19 cellular contexts compared by ENCODE assay signal in genomic region chr9:127035423-127035822, GRCh38.
DNase-seq lines count a peak whose midpoint lies in the region; ATAC-seq and TF ChIP-seq lines count a peak whose summit lies in the region.
"Had no signal": no experiment of that assay in that cellular context is flagged by ENCODE, and none has a peak within 500 bp of the region (broad histone marks: within the 10 kb centered on the region; RNA-seq: fewer than 3 reads in every experiment).

No MANE protein-coding gene starts in this region.

- ATAC-seq in heart left ventricle = peak; percentile 36 to 93 (median 89)
- no peak for ATAC-seq in GM21423 (IDR thresholded peaks at IDR 0.05; ENCODE audit: unreplicated experiment)
- no peak for ATAC-seq in HG03432 (IDR thresholded peaks at IDR 0.05; ENCODE audit: unreplicated experiment)
- no peak for ATAC-seq in HG02840 (IDR thresholded peaks at IDR 0.05; ENCODE audit: low FRiP score, unreplicated experiment)
- ATAC-seq: activated CD4-positive, CD25-positive, alpha-beta regulatory T cell treated with anti-CD3 and anti-CD28 coated beads, Interleukin-2, amount 50 U/mL, for 24 hours had no signal

- TF ChIP-seq POLR2A in heart left ventricle (IDR thresholded peaks at IDR 0.05) = no peak

- no peak overlapping the region for H3K4me3 ChIP-seq in heart left ventricle
- no peak overlapping the region for H3K4me3 ChIP-seq in CD4-positive, alpha-beta memory T cell (ENCODE audit: low read length in 2 of 2)

- H3K4me1 ChIP-seq in heart left ventricle = peaks cover 0 to 42% (median 30%) of the 10 kb centered on the region in 12 donors
- H3K4me1 ChIP-seq in CD4-positive, alpha-beta memory T cell (ENCODE audit: insufficient read depth, low read length) = no peaks in the 10 kb centered on the region

- WGBS in heart left ventricle, 4 donors = 76 to 79% (median 78%) methylated on average over 4 of the region's 4 CpGs

- CTCF ChIA-PET in CD4-positive, alpha-beta memory T cell (lab: Charles Lee; ENCODE audit: partially characterized antibody) = no interaction called here

- H3K4me3 Mint-ChIP-seq in CD4-positive, alpha-beta memory T cell = no peak overlapping the region
- H3K4me3 Mint-ChIP-seq: activated naive CD4-positive, alpha-beta T cell treated with anti-CD3 and anti-CD28 coated beads for 36 hours; CD4-positive, CD25-positive, alpha-beta regulatory T cell; T-helper 1 cell treated with Interleukin-12 subunit alpha and Interleukin-12 subunit beta and Interleukin-4 antibody, amounts not matched to agents 30 μg/mL and 1 μg/mL, for 36 hours had no signal

- H3K27ac Mint-ChIP-seq in CD4-positive, alpha-beta memory T cell = no peak overlapping the region
- H3K27ac Mint-ChIP-seq: activated naive CD4-positive, alpha-beta T cell treated with anti-CD3 and anti-CD28 coated beads for 36 hours; CD4-positive, CD25-positive, alpha-beta regulatory T cell; T-helper 1 cell treated with Interleukin-12 subunit alpha and Interleukin-12 subunit beta and Interleukin-4 antibody, amounts not matched to agents 30 μg/mL and 1 μg/mL, for 36 hours had no signal

- peaks cover 2 to 6% of the 10 kb centered on the region in 2 donors for H3K36me3 Mint-ChIP-seq in CD4-positive, alpha-beta memory T cell

- POLR2A ChIA-PET in CD4-positive, alpha-beta memory T cell (lab: Charles Lee; ENCODE audit: partially characterized antibody) = no interaction called here

- no peaks in the 10 kb centered on the region for H3K27me3 Mint-ChIP-seq in CD4-positive, alpha-beta memory T cell
- H3K27me3 Mint-ChIP-seq: CD4-positive, CD25-positive, alpha-beta regulatory T cell had no signal

- peaks cover 0 to 2% (median 0%) of the 10 kb centered on the region in 8 donors for H3K9me3 Mint-ChIP-seq in CD4-positive, alpha-beta memory T cell
- H3K9me3 Mint-ChIP-seq: activated naive CD4-positive, alpha-beta T cell treated with anti-CD3 and anti-CD28 coated beads for 36 hours; CD4-positive, CD25-positive, alpha-beta regulatory T cell; T-helper 1 cell treated with Interleukin-12 subunit alpha and Interleukin-12 subunit beta and Interleukin-4 antibody, amounts not matched to agents 30 μg/mL and 1 μg/mL, for 36 hours had no signal

- intact Hi-C loops in heart left ventricle (cut with DNase I) (no loop called here), posterior vena cava (cut with DNase I) (loop anchor here in 1 of 2 donors (10.0 kb wide), 1 partner anchor 159 kb away; no protein-coding TSS in a partner anchor)
- intact Hi-C loops in CD4-positive, alpha-beta memory T cell (cut with micrococcal nuclease) = no loop called here

- DNase-seq in heart left ventricle = peak; percentile 55 to 83 (median 73)
- peak; percentile 87 for DNase-seq in posterior vena cava (ENCODE audit: low spot score)
- peak; percentile 48 for DNase-seq in ureter (ENCODE audit: low spot score)
- DNase-seq in CD4-positive, alpha-beta memory T cell = no peak
- DNase-seq: activated naive CD4-positive, alpha-beta T cell treated with anti-CD3 and anti-CD28 coated beads for 36 hours; CD4-positive, CD25-positive, alpha-beta regulatory T cell; central memory CD4-positive, alpha-beta T cell; EL; NCI-H2081; NCI-H748 treated with DMSO at 0.1 percent for 48 hours; RPMI8226 had no signal

- no peaks in the 10 kb centered on the region for H3K27me3 ChIP-seq in heart left ventricle
- no peaks in the 10 kb centered on the region for H3K27me3 ChIP-seq in CD4-positive, alpha-beta memory T cell (ENCODE audit: insufficient read depth, low read length)
- H3K27me3 ChIP-seq: neutrophil had no signal

- peak overlapping the region; percentile 21 for H3K27ac ChIP-seq in cingulate gyrus (ENCODE audit: low read depth, low read length)
- peak overlapping the region in 11 of 12 donors; percentile 37 to 79 (median 58) for H3K27ac ChIP-seq in heart left ventricle
- no peak overlapping the region for H3K27ac ChIP-seq in CD4-positive, alpha-beta memory T cell (ENCODE audit: low read depth, low read length)
- H3K27ac ChIP-seq: epithelial cell of prostate, neutrophil had no signal

- H3K36me3 ChIP-seq in heart left ventricle = no peaks in the 10 kb centered on the region
- H3K36me3 ChIP-seq in CD4-positive, alpha-beta memory T cell (ENCODE audit: insufficient read depth, low read length) = no peaks in the 10 kb centered on the region
- H3K36me3 ChIP-seq: neutrophil had no signal

- H3K4me1 Mint-ChIP-seq in CD4-positive, alpha-beta memory T cell = no peaks in the 10 kb centered on the region
- H3K4me1 Mint-ChIP-seq: CD4-positive, CD25-positive, alpha-beta regulatory T cell had no signal

- TF ChIP-seq CTCF in heart left ventricle (IDR thresholded peaks at IDR 0.05) = no peak

- H3K9me3 ChIP-seq in heart left ventricle = no peaks in the 10 kb centered on the region
- H3K9me3 ChIP-seq in CD4-positive, alpha-beta memory T cell (ENCODE audit: control insufficient read depth in 1 of 2, low read length in 2 of 2) = no peaks in the 10 kb centered on the region
- H3K9me3 ChIP-seq: neutrophil had no signal

Comparison
In these comparisons a context has a peak if more than half of its experiments do, and no peak if none do; other contexts are left out.
1. ATAC-seq: peak in heart left ventricle (4 of 4); none in GM21423 (single experiment), HG03432 (single experiment) and HG02840 (single experiment).
2. DNase-seq: peak in heart left ventricle (5 of 5), posterior vena cava (single experiment) and ureter (single experiment); none in CD4-positive, alpha-beta memory T cell (0 of 5).